In the genomic region with DNA sequence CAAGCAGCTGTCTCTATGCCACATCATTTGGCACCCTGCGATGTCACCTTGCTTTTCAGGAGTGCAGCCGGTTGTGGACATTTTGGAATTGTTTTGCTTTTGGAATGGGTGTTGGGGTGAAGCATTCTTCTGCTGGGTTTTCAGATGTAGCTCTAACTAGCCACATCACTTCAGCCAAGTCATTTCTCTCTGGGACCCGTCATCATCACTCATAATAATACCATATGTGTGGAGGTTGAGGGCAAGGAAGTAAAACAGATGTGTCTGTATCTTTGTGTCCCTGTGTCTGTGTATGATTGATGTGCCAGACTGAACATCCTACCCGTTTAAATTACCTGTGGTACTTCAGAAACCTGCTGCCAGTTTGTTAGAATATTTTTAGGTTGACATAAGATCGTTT, we compare ENCODE assay signal across 32 cellular contexts. TPM values are rescaled to one million over a fixed set of nuclear protein-coding genes. Genes with fewer than 3 reads are reported as not detected.
DNase-seq lines count a peak whose midpoint lies in the region; ATAC-seq, FAIRE-seq and TF ChIP-seq lines count a peak whose summit lies in the region.
"Had no signal": no experiment of that assay in that cellular context is flagged by ENCODE, and none has a peak within 500 bp of the region (broad histone marks: within the 10 kb centered on the region; RNA-seq: fewer than 3 reads in every experiment).

No MANE protein-coding gene starts in this region.

- peaks cover 39% of the 10 kb centered on the region for H3K36me3 Mint-ChIP-seq in stimulated activated memory B cell treated with anti-CD40 and anti-IgM and Interleukin-4, amounts not matched to agents 10 μg/mL and 1 μg/mL and 100 μg/mL, for 72 hours

- SMC1A ChIA-PET in GM12878 (lab: Charles Lee; ENCODE audit: uncharacterized antibody, unreplicated experiment) = interaction anchor here (1.1 to 1.6 kb wide), 4 partner anchors 9 to 256 kb away, joined by 3 to 6 read pairs (median 4); no protein-coding TSS in a partner anchor

- no peak for FAIRE-seq in GM12878 (lab: Jason Lieb, UNC)
- FAIRE-seq: endothelial cell of umbilical vein, H1, pancreas, small intestine had no signal

- intact Hi-C loops in GM12878 (cut with micrococcal nuclease; ENCODE audit: unreplicated experiment) = no loop called here

- H3K4me2 ChIP-seq in GM12878 (ENCODE audit: control insufficient read depth, insufficient read depth) = no peak overlapping the region

- no peaks in the 10 kb centered on the region for H4K20me1 ChIP-seq in GM12878 (ENCODE audit: control insufficient read depth, insufficient read depth)

- no peak for TF ChIP-seq EP300 in GM12878 (IDR thresholded peaks at IDR 0.05; ENCODE audit: borderline replicate concordance in 1 of 2, control insufficient read depth in 1 of 2, low read depth in 2 of 2, low read length in 2 of 2)

- no peaks in the 10 kb centered on the region for H3K4me1 ChIP-seq in GM12878 (ENCODE audit: control insufficient read depth, insufficient read depth, low read length)
- H3K4me1 ChIP-seq: BE2C, pancreas, Peyer's patch, upper lobe of right lung had no signal

- peaks cover 0 to 2% of the 10 kb centered on the region in 2 experiments; a peak in 2 of 4 replicates for H3K36me3 ChIP-seq in GM12878 (ENCODE audit: control insufficient read depth in 2 of 2, insufficient read depth in 2 of 2, low read length in 1 of 2)
- H3K36me3 ChIP-seq: pancreas, Peyer's patch, upper lobe of right lung had no signal

- CTCF ChIA-PET in GM12878 (lab: Yijun Ruan, JAX) = interaction anchor here (0.6 to 1.8 kb wide), 6 partner anchors 11 to 390 kb away, joined by 3 to 8 read pairs (median 3); no protein-coding TSS in a partner anchor

- no peaks in the 10 kb centered on the region for H3K9me3 Mint-ChIP-seq in stimulated activated memory B cell treated with anti-CD40 and anti-IgM and Interleukin-4, amounts not matched to agents 10 μg/mL and 1 μg/mL and 100 μg/mL, for 72 hours

- no peaks in the 10 kb centered on the region for H3K27me3 Mint-ChIP-seq in stimulated activated memory B cell treated with anti-CD40 and anti-IgM and Interleukin-4, amounts not matched to agents 10 μg/mL and 1 μg/mL and 100 μg/mL, for 72 hours

- ATAC-seq in HG02623 (IDR thresholded peaks at IDR 0.05; ENCODE audit: unreplicated experiment) = peak; percentile 50
- peak; percentile 51 for ATAC-seq in GM12878
- ATAC-seq in stimulated activated memory B cell treated with anti-CD40 and anti-IgM and Interleukin-4, amounts not matched to agents 10 μg/mL and 1 μg/mL and 100 μg/mL, for 72 hours = no peak
- no peak for ATAC-seq in GM21360 (IDR thresholded peaks at IDR 0.05; ENCODE audit: unreplicated experiment)
- ATAC-seq: left cardiac atrium, pancreas, upper lobe of right lung had no signal

- 43% methylated on average over 5 of the region's 5 CpGs for WGBS in GM12878 (ENCODE audit: insufficient coverage, insufficient replicate concordance, low lambda C conversion rate, missing lambda C conversion rate)

- TF ChIP-seq CTCF in GM13977 (IDR thresholded peaks at IDR 0.05; ENCODE audit: extremely low read depth, insufficient read depth, missing control alignments) (no peak), GM12878 (IDR thresholded peaks at IDR 0.05 in 2 of 3, conservative IDR thresholded peaks at IDR 0.05 in 1 of 3; ENCODE audit: control insufficient read depth in 2 of 3, extremely low read depth in 1 of 3, insufficient read depth in 1 of 3, low read depth in 3 of 3, low read length in 3 of 3) (no peak)

- H2AFZ ChIP-seq in GM12878 (ENCODE audit: control insufficient read depth, low read depth, low read length) = no peak overlapping the region

- H3K4me3 Mint-ChIP-seq in stimulated activated memory B cell treated with anti-CD40 and anti-IgM and Interleukin-4, amounts not matched to agents 10 μg/mL and 1 μg/mL and 100 μg/mL, for 72 hours = no peak overlapping the region

- no TSS peak for BruUV-seq in GM12878 (replicated peaks; lab: Mats Ljungman, UMichigan)

- no peak for TF ChIP-seq POLR2A in GM12878 (IDR thresholded peaks at IDR 0.05; ENCODE audit: low read depth, low read length)

- peaks cover 30% of the 10 kb centered on the region for H3K4me1 Mint-ChIP-seq in stimulated activated memory B cell treated with anti-CD40 and anti-IgM and Interleukin-4, amounts not matched to agents 10 μg/mL and 1 μg/mL and 100 μg/mL, for 72 hours

- peaks cover 5% of the 10 kb centered on the region for H3K79me2 ChIP-seq in GM12878 (ENCODE audit: control insufficient read depth, insufficient read depth, low read length)

- no peak for TF ChIP-seq RAD21 in GM12878 (IDR thresholded peaks at IDR 0.05; ENCODE audit: insufficient read depth, low read depth, low read length)

- in situ Hi-C loops in GM13977 (cut with MboI; ENCODE audit: low pct_unique_long_range_greater_than_20kb, low sequenced_read_pairs, unreplicated experiment) = no loop called here
- in situ Hi-C loops in GM12878 (cut with MboI) = no loop called here

- no peak overlapping the region for H3K9ac ChIP-seq in GM12878 (ENCODE audit: control insufficient read depth, insufficient read depth, low read length)

- no peak overlapping the region for H3K4me3 ChIP-seq in GM12878
- H3K4me3 ChIP-seq: dorsolateral prefrontal cortex, pancreas, Peyer's patch, upper lobe of right lung had no signal

- no peaks in the 10 kb centered on the region for H3K27me3 ChIP-seq in GM12878 (replicated peaks in 1 of 2; ENCODE audit: control insufficient read depth in 2 of 2, insufficient read depth in 2 of 2, low read length in 1 of 2)
- H3K27me3 ChIP-seq: BE2C, dorsolateral prefrontal cortex, pancreas, Peyer's patch, upper lobe of right lung had no signal

- H3K27ac ChIP-seq in GM12878 (ENCODE audit: control insufficient read depth, insufficient read depth) = no peak overlapping the region
- H3K27ac ChIP-seq: pancreas, Peyer's patch, upper lobe of right lung, WERI-Rb-1 had no signal

- no peaks in the 10 kb centered on the region for H3K9me3 ChIP-seq in GM12878 (replicated peaks; ENCODE audit: control insufficient read depth, insufficient read depth, low read length)
- H3K9me3 ChIP-seq: BE2C, pancreas, Peyer's patch, upper lobe of right lung had no signal

- DNase-seq in activated CD4-positive, alpha-beta T cell treated with anti-CD3 and anti-CD28 coated beads for 48 hours = peak; percentile 5
- no peak for DNase-seq in activated CD4-positive, alpha-beta T cell treated with anti-CD3 and anti-CD28 coated beads, Interleukin-2, amount 50 U/mL, for 1 hour
- DNase-seq in GM13977 (ENCODE audit: low spot score) (peak; percentile 31), GM12878 (ENCODE audit: low read depth, low spot score) (no peak)
- DNase-seq in effector CD4-positive, alpha-beta T cell = no peak
- DNase-seq: activated CD4-positive, alpha-beta T cell treated with anti-CD3 and anti-CD28 coated beads, Interleukin-2, amount 50 U/mL, for 48 hours; activated effector memory CD4-positive, alpha-beta T cell treated with anti-CD3 and anti-CD28 coated beads, Interleukin-2, amount 50 U/mL, for 16 hours; BE2C; cerebellar nuclear complex; DMS153; hippocampal formation; KG1; left cardiac atrium; mammary epithelial cell; MM.1S; NCI-H1694; NCI-H526; pancreas; Peyer's patch; retina; SIG-M5; small intestine; stimulated activated CD4-positive, alpha-beta T cell treated with anti-CD3 and anti-CD28 coated beads, Interleukin-1b, Interleukin-23, amount 100 ng/mL, for 48 hours; T1000; upper lobe of right lung; WERI-Rb-1 had no signal

- POLR2A ChIA-PET in GM12878 (lab: Charles Lee) = interaction anchor here (0.7 to 1.5 kb wide), 2 partner anchors 25 to 65 kb away, joined by 3 read pairs; no protein-coding TSS in a partner anchor

- H3K27ac Mint-ChIP-seq in stimulated activated memory B cell treated with anti-CD40 and anti-IgM and Interleukin-4, amounts not matched to agents 10 μg/mL and 1 μg/mL and 100 μg/mL, for 72 hours = no peak overlapping the region

- RAD21 ChIA-PET in GM12878 (lab: Charles Lee; ENCODE audit: unreplicated experiment) = no interaction called here

TF ChIP-seq in GM12878, 131 proteins besides CTCF, POLR2A, EP300 and RAD21:
- TF ChIP-seq, protein P1, sequence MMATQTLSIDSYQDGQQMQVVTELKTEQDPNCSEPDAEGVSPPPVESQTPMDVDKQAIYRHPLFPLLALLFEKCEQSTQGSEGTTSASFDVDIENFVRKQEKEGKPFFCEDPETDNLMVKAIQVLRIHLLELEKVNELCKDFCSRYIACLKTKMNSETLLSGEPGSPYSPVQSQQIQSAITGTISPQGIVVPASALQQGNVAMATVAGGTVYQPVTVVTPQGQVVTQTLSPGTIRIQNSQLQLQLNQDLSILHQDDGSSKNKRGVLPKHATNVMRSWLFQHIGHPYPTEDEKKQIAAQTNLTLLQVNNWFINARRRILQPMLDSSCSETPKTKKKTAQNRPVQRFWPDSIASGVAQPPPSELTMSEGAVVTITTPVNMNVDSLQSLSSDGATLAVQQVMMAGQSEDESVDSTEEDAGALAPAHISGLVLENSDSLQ (IDR thresholded peaks at IDR 0.05) = peak; percentile 50
- TF ChIP-seq RUNX3 (IDR thresholded peaks at IDR 0.05; ENCODE audit: low read length) (peak; percentile 43; the same call in 1 of the 2 replicates), EED (IDR thresholded peaks at IDR 0.05; ENCODE audit: low read depth) (0 out of 2 replicates have a peak, but pooled peaks have one; percentile 25), TCF7 (IDR thresholded peaks at IDR 0.05; ENCODE audit: borderline replicate concordance) (0 out of 2 replicates have a peak, but pooled peaks have one; percentile 17), BHLHE40 (IDR thresholded peaks at IDR 0.05; ENCODE audit: borderline replicate concordance in 1 of 2, low read depth in 2 of 2, low read length in 1 of 2) (no peak), JUNB (IDR thresholded peaks at IDR 0.05) (peak; percentile 71), KAT2A (conservative IDR thresholded peaks at IDR 0.05; ENCODE audit: control insufficient read depth, low read depth, low read length) (no peak), CHD1 (IDR thresholded peaks at IDR 0.05; ENCODE audit: low read depth, low read length) (no peak)

RNA-seq across cellular contexts. Expression of a gene that starts 49.5 kb away (rescaled TPM):
- 144 and 165 TPM in 2 replicates for total RNA-seq in GM12878 (2013; cell fraction: nucleolus; rRNA removed)
- total RNA-seq in GM12878 (2014; rRNA removed) = 18.9 and 23.8 TPM in 2 replicates
- 31.1 and 31.8 TPM in 2 replicates for total RNA-seq in GM12878 (2014; rRNA removed; fragmentation: Illumina TruSeq; extraction: Trizol)
- 31.1 and 31.2 TPM in 2 replicates for total RNA-seq in GM12878 (2021)
- polyA plus RNA-seq in GM12878 (2011; ENCODE audit: low read depth) = 2.6 TPM
- polyA plus RNA-seq in GM12878 (2011; rRNA removed) = 8.3 and 12.3 TPM in 2 replicates
- polyA plus RNA-seq in GM12878 (2011; cell fraction: cytosol; rRNA removed) = 6.5 and 8.3 TPM in 2 replicates
- polyA plus RNA-seq in GM12878 (2011; cell fraction: nucleus; rRNA removed) = 12.1 and 20.3 TPM in 2 replicates
- 4.3 and 4.5 TPM in 2 replicates for polyA plus RNA-seq in GM12878 (2012)
- polyA plus RNA-seq in GM12878 (2014; fragmentation: Illumina TruSeq; extraction: Trizol) = 6.3 and 9.1 TPM in 2 replicates
- 1 to 10 TPM in 1 of 2 experiments, under 1 TPM in 1; 0.73 to 2.4 TPM for polyA plus RNA-seq in GM12878 (2014; fragmentation: Nextera tagmentation; extraction: Ambion mirVana)
- 7.7 and 10.8 TPM in 2 replicates for polyA plus RNA-seq in GM12878 (2014; rRNA removed)
- polyA plus RNA-seq in GM12878 (2016; fragmentation: Nextera tagmentation; extraction: Ambion mirVana) = 10 to 100 TPM; 17.1 to 20.5 TPM
- 65.6 and 66.9 TPM in 2 replicates for polyA minus RNA-seq in GM12878 (2011; rRNA and poly(A)+ RNA removed)
- polyA minus RNA-seq in GM12878 (2011; cell fraction: cytosol; rRNA and poly(A)+ RNA removed) = 31.9 and 32.4 TPM in 2 replicates
- 29.4 and 57.8 TPM in 2 replicates for polyA minus RNA-seq in GM12878 (2011; cell fraction: nucleus; rRNA and poly(A)+ RNA removed)

Comparison
In these comparisons a context has a peak if more than half of its experiments do, and no peak if none do; other contexts are left out.
1. DNase-seq: peak in activated CD4-positive, alpha-beta T cell treated with anti-CD3 and anti-CD28 coated beads for 48 hours (single experiment) and GM13977 (single experiment); none in activated CD4-positive, alpha-beta T cell treated with anti-CD3 and anti-CD28 coated beads, Interleukin-2, amount 50 U/mL, for 1 hour (single experiment), GM12878 (single experiment) and effector CD4-positive, alpha-beta T cell (single experiment).
2. ATAC-seq: peak in HG02623 (single experiment) and GM12878 (single experiment); none in stimulated activated memory B cell treated with anti-CD40 and anti-IgM and Interleukin-4, amounts not matched to agents 10 μg/mL and 1 μg/mL and 100 μg/mL, for 72 hours (single experiment) and GM21360 (single experiment).